8 cellular contexts compared by ENCODE assay signal in the genomic region with DNA sequence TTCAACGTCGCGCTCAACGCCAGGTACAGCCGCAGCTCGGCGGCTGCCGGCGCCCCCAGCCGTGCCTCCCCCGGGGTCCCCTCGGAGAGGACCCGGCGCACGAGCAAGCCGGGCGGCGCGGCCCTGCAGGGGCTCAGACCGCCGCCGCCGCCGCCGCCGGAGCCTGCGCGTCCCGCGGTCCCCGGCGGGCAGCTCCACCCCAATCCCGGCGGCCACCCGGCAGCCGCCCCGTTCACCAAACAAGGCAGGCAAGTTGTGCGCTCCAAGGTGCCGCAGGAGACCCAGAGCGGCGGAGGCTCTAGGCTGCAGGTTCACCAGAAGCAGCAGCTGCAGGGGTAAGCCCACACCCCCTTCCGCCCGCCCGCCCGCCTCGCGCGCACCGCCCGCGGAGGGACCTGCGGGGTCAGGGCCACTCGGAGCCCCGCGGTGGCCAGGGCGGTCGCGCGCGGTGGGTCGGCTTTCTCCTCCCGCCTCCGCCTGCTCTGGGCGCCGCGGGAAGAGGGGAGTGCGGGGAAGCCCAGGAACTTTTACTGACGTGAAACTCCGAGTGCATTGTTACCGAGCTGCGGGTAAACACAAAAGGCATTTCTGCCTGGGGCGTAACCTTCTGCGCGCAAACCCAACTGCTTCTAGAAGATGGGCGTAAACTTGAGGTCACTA. TPM values are rescaled to one million over a fixed set of nuclear protein-coding genes. Genes with fewer than 3 reads are reported as not detected.
DNase-seq lines count a peak whose midpoint lies in the region; ATAC-seq lines count a peak whose summit lies in the region.

No MANE protein-coding gene starts in this region.

- H3K36me3 Mint-ChIP-seq in stimulated activated memory B cell treated with anti-CD40 and anti-IgM and Interleukin-4, amounts not matched to agents 10 μg/mL and 1 μg/mL and 100 μg/mL, for 72 hours: no peaks in the 10 kb centered on the region

- peaks cover 28% of the 10 kb centered on the region for H3K27me3 Mint-ChIP-seq in stimulated activated memory B cell treated with anti-CD40 and anti-IgM and Interleukin-4, amounts not matched to agents 10 μg/mL and 1 μg/mL and 100 μg/mL, for 72 hours

- H3K4me1 Mint-ChIP-seq in stimulated activated memory B cell treated with anti-CD40 and anti-IgM and Interleukin-4, amounts not matched to agents 10 μg/mL and 1 μg/mL and 100 μg/mL, for 72 hours: peaks cover 10% of the 10 kb centered on the region

- H3K27ac ChIP-seq in SJCRH30: peak overlapping the region; percentile 74; the same call in 1 of the 2 replicates

- H3K9me3 ChIP-seq in SJCRH30 (replicated peaks): 0 out of 2 replicates have a peak, but pooled peaks cover 2% of the 10 kb centered on the region

- H3K27me3 ChIP-seq in SJCRH30: no peaks in the 10 kb centered on the region

- peak overlapping the region; percentile 77 for H3K4me3 Mint-ChIP-seq in stimulated activated memory B cell treated with anti-CD40 and anti-IgM and Interleukin-4, amounts not matched to agents 10 μg/mL and 1 μg/mL and 100 μg/mL, for 72 hours

- no peaks in the 10 kb centered on the region for H3K9me3 Mint-ChIP-seq in stimulated activated memory B cell treated with anti-CD40 and anti-IgM and Interleukin-4, amounts not matched to agents 10 μg/mL and 1 μg/mL and 100 μg/mL, for 72 hours

- in situ Hi-C loops in G401 (cut with HindIII; ENCODE audit: low sequenced_read_pairs): no loop called here

- ATAC-seq in HG02943 (IDR thresholded peaks at IDR 0.05; ENCODE audit: low read depth, unreplicated experiment): peak; percentile 26
- peak; percentile 60 for ATAC-seq in left lobe of liver
- ATAC-seq in stimulated activated memory B cell treated with anti-CD40 and anti-IgM and Interleukin-4, amounts not matched to agents 10 μg/mL and 1 μg/mL and 100 μg/mL, for 72 hours: peak; percentile 49

- peak overlapping the region; percentile 95 for H3K4me3 ChIP-seq in SJCRH30

- no peaks in the 10 kb centered on the region for H3K36me3 ChIP-seq in SJCRH30

- no peak overlapping the region for H3K27ac Mint-ChIP-seq in stimulated activated memory B cell treated with anti-CD40 and anti-IgM and Interleukin-4, amounts not matched to agents 10 μg/mL and 1 μg/mL and 100 μg/mL, for 72 hours

- DNase-seq in NCI-H2171 treated with DMSO at 0.1 percent for 48 hours (lab: John Stamatoyannopoulos, UW) (peak; percentile 25), NCI-H2171 (lab: John Stamatoyannopoulos, UW) (no peak), SJCRH30 (peak; percentile 81), left lobe of liver (ENCODE audit: low spot score) (peak; percentile 49), G401 (ENCODE audit: low spot score) (no peak)
- DNase-seq in central memory CD4-positive, alpha-beta T cell: peak; percentile 9

- H3K4me1 ChIP-seq in SJCRH30: no peaks in the 10 kb centered on the region

RNA-seq across cellular contexts. Expression of gene LTBP1, which starts 0.9 kb away (rescaled TPM):
- 62.0 and 63.1 TPM in 2 replicates for total RNA-seq in SJCRH30 (2014; rRNA removed; shearing (Covaris generic))
- total RNA-seq in left lobe of liver: 5.8 TPM
- total RNA-seq in G401 (2014; rRNA removed; shearing (Covaris generic)): 12.5 and 14.5 TPM in 2 replicates

Comparison
In these comparisons a context has a peak if more than half of its experiments do, and no peak if none do; other contexts are left out.
1. DNase-seq: peak in NCI-H2171 treated with DMSO at 0.1 percent for 48 hours (single experiment), SJCRH30 (2 of 2), central memory CD4-positive, alpha-beta T cell (single experiment) and left lobe of liver (single experiment); none in NCI-H2171 (single experiment) and G401 (single experiment).
2. Peak in every context shown above with its lines, with median percentiles within 50 percentile points of each other: ATAC-seq.